17 cellular contexts compared by ENCODE assay signal in the genomic region with DNA sequence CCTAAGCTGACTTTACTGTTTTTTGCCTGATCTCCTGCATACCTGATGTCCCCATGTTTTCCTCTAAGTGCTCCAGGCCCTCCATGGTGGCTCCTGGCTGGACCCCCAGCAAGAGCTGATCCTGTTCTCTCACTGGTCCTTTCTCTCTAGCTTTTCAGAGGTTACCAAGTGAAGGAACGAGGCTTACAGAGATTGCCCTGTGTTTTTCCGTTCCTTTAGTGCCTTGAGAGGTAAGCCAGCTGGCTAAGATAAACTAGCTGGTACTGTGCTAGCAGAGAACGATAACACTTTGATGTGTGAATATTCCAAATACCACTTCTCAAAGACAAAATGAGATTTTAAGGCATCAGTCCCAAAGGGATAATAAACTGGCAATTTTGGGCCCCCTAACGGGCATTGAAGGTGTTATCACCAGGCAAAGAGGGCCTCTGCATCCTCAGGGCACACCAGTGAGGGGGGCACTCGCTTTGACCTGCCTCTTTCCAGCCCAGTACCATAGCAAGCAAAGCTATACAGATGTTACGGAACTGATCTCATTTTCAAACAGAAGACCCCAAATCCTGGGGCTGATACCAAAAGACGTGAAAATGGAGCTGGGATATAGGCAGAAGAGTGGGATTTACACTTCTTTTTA. TPM values are rescaled to one million over a fixed set of nuclear protein-coding genes. Genes with fewer than 3 reads are reported as not detected.
A peak's percentile ranks its signal among the peaks of the same experiment; 100 is the strongest.
DNase-seq lines count a peak whose midpoint lies in the region; ATAC-seq and TF ChIP-seq lines count a peak whose summit lies in the region.
"Had no signal": no experiment of that assay in that cellular context is flagged by ENCODE, and none has a peak within 500 bp of the region (broad histone marks: within the 10 kb centered on the region; RNA-seq: fewer than 3 reads in every experiment).

No MANE protein-coding gene starts in this region.

- no peaks in the 10 kb centered on the region for H3K36me3 ChIP-seq in CD4-positive, alpha-beta memory T cell (ENCODE audit: insufficient read depth, low read length)
- no peaks in the 10 kb centered on the region for H3K36me3 ChIP-seq in muscle layer of duodenum (ENCODE audit: control insufficient read depth in 1 of 2, insufficient read depth in 2 of 2, low read length in 2 of 2)

- no peak for DNase-seq in AG04450 (ENCODE audit: low read depth, low spot score)
- DNase-seq in CD4-positive, alpha-beta memory T cell: no peak
- no peak for DNase-seq in NCI-H526 (lab: John Stamatoyannopoulos, UW)
- no peak for DNase-seq in left colon
- no peak for DNase-seq in naive thymus-derived CD8-positive, alpha-beta T cell
- DNase-seq: activated CD4-positive, alpha-beta T cell treated with anti-CD3 and anti-CD28 coated beads for 48 hours; activated T-cell treated with anti-CD3 and anti-CD28 coated beads, Interleukin-2, amount 50 U/mL, for 4 hours; cerebellar nuclear complex; effector memory CD8-positive, alpha-beta T cell; mucosa of descending colon; NCI-H1105; NCI-H69; PC-9 had no signal

- intact Hi-C loops in CD4-positive, alpha-beta memory T cell (cut with micrococcal nuclease): no loop called here
- intact Hi-C loops in left colon (cut with DNase I, micrococcal nuclease): no loop called here

- H3K4me1 Mint-ChIP-seq in CD4-positive, alpha-beta memory T cell: peaks cover 18 to 54% (median 31%) of the 10 kb centered on the region in 4 donors
- peaks cover 16% of the 10 kb centered on the region for H3K4me1 Mint-ChIP-seq in activated T-helper 17 cell treated with anti-CD3 and anti-CD28 coated beads, Interleukin-2, amount 50 U/mL, for 72 hours
- peaks cover 21 to 45% (median 42%) of the 10 kb centered on the region in 4 donors for H3K4me1 Mint-ChIP-seq in naive thymus-derived CD8-positive, alpha-beta T cell

- peak; percentile 1 for ATAC-seq in activated T-helper 17 cell treated with anti-CD3 and anti-CD28 coated beads, Interleukin-2, amount 50 U/mL, for 72 hours (replicated peaks)
- ATAC-seq in left colon: no peak
- no peak for ATAC-seq in naive thymus-derived CD8-positive, alpha-beta T cell
- ATAC-seq: mucosa of descending colon, sciatic nerve had no signal

- peak overlapping the region in 5 of 7 donors; percentile 8 to 73 (median 21) for H3K27ac Mint-ChIP-seq in CD4-positive, alpha-beta memory T cell
- H3K27ac Mint-ChIP-seq in activated T-helper 17 cell treated with anti-CD3 and anti-CD28 coated beads, Interleukin-2, amount 50 U/mL, for 72 hours: peak overlapping the region; percentile 89
- H3K27ac Mint-ChIP-seq in naive thymus-derived CD8-positive, alpha-beta T cell: peak overlapping the region in 3 of 10 donors; percentile 7 to 63 (median 51)

- H3K4me3 ChIP-seq in AG04450 (ENCODE audit: low read depth, low read length) (no peak overlapping the region), muscle layer of duodenum (ENCODE audit: low read depth in 1 of 2, low read length in 2 of 2) (no peak overlapping the region)
- no peak overlapping the region for H3K4me3 ChIP-seq in CD4-positive, alpha-beta memory T cell (ENCODE audit: low read length in 2 of 2)
- H3K4me3 ChIP-seq: mucosa of descending colon, PC-9 had no signal

- peaks cover 0 to 6% (median 0%) of the 10 kb centered on the region in 8 donors for H3K9me3 Mint-ChIP-seq in CD4-positive, alpha-beta memory T cell
- H3K9me3 Mint-ChIP-seq in activated T-helper 17 cell treated with anti-CD3 and anti-CD28 coated beads, Interleukin-2, amount 50 U/mL, for 72 hours: no peaks in the 10 kb centered on the region
- H3K9me3 Mint-ChIP-seq in naive thymus-derived CD8-positive, alpha-beta T cell: peaks cover 0 to 2% (median 0%) of the 10 kb centered on the region in 9 donors
- H3K9me3 Mint-ChIP-seq: activated T-cell treated with anti-CD3 and anti-CD28 coated beads, Interleukin-2, amount 50 U/mL, for 4 hours; effector memory CD8-positive, alpha-beta T cell had no signal

- no peaks in the 10 kb centered on the region for H3K27me3 Mint-ChIP-seq in CD4-positive, alpha-beta memory T cell
- no peaks in the 10 kb centered on the region for H3K27me3 Mint-ChIP-seq in activated T-helper 17 cell treated with anti-CD3 and anti-CD28 coated beads, Interleukin-2, amount 50 U/mL, for 72 hours
- no peaks in the 10 kb centered on the region for H3K27me3 Mint-ChIP-seq in naive thymus-derived CD8-positive, alpha-beta T cell
- H3K27me3 Mint-ChIP-seq: effector memory CD8-positive, alpha-beta T cell had no signal

- CTCF ChIA-PET in AG04450 (lab: Charles Lee): interaction anchor here (1.0 to 1.5 kb wide), 2 partner anchors 132 to 235 kb away, joined by 3 to 4 read pairs; no protein-coding TSS in a partner anchor
- CTCF ChIA-PET in CD4-positive, alpha-beta memory T cell (lab: Charles Lee; ENCODE audit: partially characterized antibody): interaction anchor here (0.6 to 1.5 kb wide), 4 partner anchors 15 to 131 kb away, joined by 3 read pairs; no protein-coding TSS in a partner anchor

- H3K36me3 Mint-ChIP-seq in CD4-positive, alpha-beta memory T cell: peaks cover 14 to 21% of the 10 kb centered on the region in 2 donors
- H3K36me3 Mint-ChIP-seq in activated T-helper 17 cell treated with anti-CD3 and anti-CD28 coated beads, Interleukin-2, amount 50 U/mL, for 72 hours (ENCODE audit: low read depth): peaks cover 32% of the 10 kb centered on the region
- H3K36me3 Mint-ChIP-seq in naive thymus-derived CD8-positive, alpha-beta T cell: peaks cover 0 to 19% (median 14%) of the 10 kb centered on the region in 3 donors

- H3K4me1 ChIP-seq in CD4-positive, alpha-beta memory T cell (ENCODE audit: insufficient read depth, low read length): peaks cover 7% of the 10 kb centered on the region
- peaks cover 4 to 21% of the 10 kb centered on the region in 2 donors for H3K4me1 ChIP-seq in muscle layer of duodenum (ENCODE audit: control insufficient read depth in 1 of 2, insufficient read depth in 2 of 2, low read length in 2 of 2)

- H3K4me3 Mint-ChIP-seq in CD4-positive, alpha-beta memory T cell: no peak overlapping the region
- peak overlapping the region; percentile 44 for H3K4me3 Mint-ChIP-seq in activated T-helper 17 cell treated with anti-CD3 and anti-CD28 coated beads, Interleukin-2, amount 50 U/mL, for 72 hours
- no peak overlapping the region for H3K4me3 Mint-ChIP-seq in naive thymus-derived CD8-positive, alpha-beta T cell
- H3K4me3 Mint-ChIP-seq: activated T-cell treated with anti-CD3 and anti-CD28 coated beads, Interleukin-2, amount 50 U/mL, for 4 hours; effector memory CD8-positive, alpha-beta T cell had no signal

- peak overlapping the region; percentile 89 for H3K27ac ChIP-seq in AG04450 (ENCODE audit: low read depth, low read length)
- H3K27ac ChIP-seq in CD4-positive, alpha-beta memory T cell (ENCODE audit: low read depth, low read length): no peak overlapping the region
- peak overlapping the region; percentile 44 for H3K27ac ChIP-seq in muscle layer of duodenum (ENCODE audit: low read length)
- H3K27ac ChIP-seq: KMS-11, PC-9 had no signal

- H3K27me3 ChIP-seq in AG04450 (ENCODE audit: control insufficient read depth, insufficient read depth, low read length) (no peaks in the 10 kb centered on the region), muscle layer of duodenum (ENCODE audit: low read depth, low read length) (no peaks in the 10 kb centered on the region)
- H3K27me3 ChIP-seq in CD4-positive, alpha-beta memory T cell (ENCODE audit: insufficient read depth, low read length): no peaks in the 10 kb centered on the region

- POLR2A ChIA-PET in AG04450 (lab: Yijun Ruan, JAX): interaction anchor here (1.0 to 1.2 kb wide), 2 partner anchors 82 to 247 kb away, joined by 3 to 4 read pairs; no protein-coding TSS in a partner anchor
- POLR2A ChIA-PET in CD4-positive, alpha-beta memory T cell (lab: Charles Lee; ENCODE audit: partially characterized antibody): no interaction called here
- POLR2A ChIA-PET in naive thymus-derived CD8-positive, alpha-beta T cell (lab: Charles Lee): no interaction called here

- TF ChIP-seq CTCF in AG04450 (IDR thresholded peaks at IDR 0.05; ENCODE audit: low read depth, low read length): no peak

- peaks cover 4% of the 10 kb centered on the region; the same call in 1 of the 2 replicates for H3K9me3 ChIP-seq in AG04450 (ENCODE audit: control insufficient read depth, insufficient read depth, low read length)
- no peaks in the 10 kb centered on the region for H3K9me3 ChIP-seq in CD4-positive, alpha-beta memory T cell (ENCODE audit: control insufficient read depth in 1 of 2, low read length in 2 of 2)
- H3K9me3 ChIP-seq in muscle layer of duodenum (ENCODE audit: control insufficient read depth in 1 of 2, low read length in 2 of 2): no peaks in the 10 kb centered on the region

RNA-seq across cellular contexts. Expression of a gene that starts 8.4 kb away (rescaled TPM):
- polyA plus RNA-seq in AG04450 (2011; rRNA removed): 90.2 and 97.3 TPM in 2 replicates
- 91.1 and 94.3 TPM in 2 replicates for polyA minus RNA-seq in AG04450 (2011; rRNA and poly(A)+ RNA removed)
- 10 to 100 TPM; 65.9 to 66.7 TPM for total RNA-seq in CD4-positive, alpha-beta memory T cell
- 10 to 100 TPM in 1 of 2 donors, 1 to 10 TPM in 1; 5.6 to 17.1 TPM for polyA plus RNA-seq in CD4-positive, alpha-beta memory T cell
- total RNA-seq in activated T-helper 17 cell treated with anti-CD3 and anti-CD28 coated beads, Interleukin-2, amount 50 U/mL, for 72 hours: 10 to 100 TPM; 29.4 to 42.3 TPM
- total RNA-seq in left colon: 10 to 100 TPM; 51.6 to 78.0 TPM
- total RNA-seq in naive thymus-derived CD8-positive, alpha-beta T cell: 10 to 100 TPM; 72.6 to 78.6 TPM
- 10 to 100 TPM; 11.0 to 25.5 (median 24.0) TPM for polyA plus RNA-seq in naive thymus-derived CD8-positive, alpha-beta T cell
